ENCODE assay signal across 15 cellular contexts in the genomic region with DNA sequence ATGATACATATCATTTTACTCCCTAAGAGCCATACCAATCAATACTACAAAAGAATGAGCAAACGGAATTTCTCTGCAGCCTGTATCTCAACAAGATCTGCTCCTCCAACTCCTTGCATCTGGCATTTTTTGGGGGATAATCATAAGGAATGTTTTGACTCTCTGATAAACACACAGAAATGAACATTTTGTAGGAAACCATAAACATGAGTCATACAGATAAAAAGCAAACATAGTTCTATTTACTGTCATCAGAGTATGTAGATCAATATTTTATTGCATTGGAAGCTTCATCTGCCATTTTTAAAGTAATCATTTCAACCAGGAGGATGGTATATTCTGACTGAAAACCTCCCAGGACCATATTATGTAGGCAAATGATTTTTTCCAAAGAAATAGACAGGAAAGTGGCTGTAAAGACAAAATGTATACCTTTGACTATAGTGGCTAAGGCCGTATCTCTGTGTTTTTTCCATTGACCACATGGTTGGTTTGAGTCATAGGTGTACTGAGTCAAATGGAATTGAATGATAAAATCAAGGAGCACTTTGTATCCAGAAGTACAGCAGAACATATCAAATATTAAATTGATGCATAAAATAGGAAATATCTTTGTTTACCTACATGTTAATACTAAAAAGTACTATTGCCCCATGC. TPM values are rescaled to one million over a fixed set of nuclear protein-coding genes. Genes with fewer than 3 reads are reported as not detected.
A peak's percentile ranks its signal among the peaks of the same experiment; 100 is the strongest.
DNase-seq lines count a peak whose midpoint lies in the region; ATAC-seq and TF ChIP-seq lines count a peak whose summit lies in the region.
"Had no signal": no experiment of that assay in that cellular context is flagged by ENCODE, and none has a peak within 500 bp of the region (broad histone marks: within the 10 kb centered on the region; RNA-seq: fewer than 3 reads in every experiment).

No MANE protein-coding gene starts in this region.

- no TSS peak for BruUV-seq in MCF 10A (replicated peaks; lab: Mats Ljungman, UMichigan)

- no peak overlapping the region for H3K27ac ChIP-seq in breast epithelium
- H3K27ac ChIP-seq: ascending aorta, BLaER1 had no signal

- no peak for ATAC-seq in HG03045 (IDR thresholded peaks at IDR 0.05; ENCODE audit: unreplicated experiment)

- peak; percentile 17 for DNase-seq in MCF 10A (ENCODE audit: unreplicated experiment)
- DNase-seq in breast epithelium (ENCODE audit: low spot score in 2 of 2) = no peak
- DNase-seq in SW 1271 (lab: John Stamatoyannopoulos, UW) = peak; percentile 41 to 71
- peak; percentile 23 for DNase-seq in dedifferentiated amniotic fluid mesenchymal stem cell (ENCODE audit: extremely low spot score)
- no peak for DNase-seq in 8988T
- no peak for DNase-seq in endothelial cell (ENCODE audit: low spot score)
- DNase-seq in kidney glomerular epithelial cell (lab: John Stamatoyannopoulos, UW) = no peak
- DNase-seq: activated CD4-positive, alpha-beta T cell treated with anti-CD3 and anti-CD28 coated beads for 1 hour; erythroblast; H9; MG63 had no signal

- H3K4me1 ChIP-seq in breast epithelium = no peaks in the 10 kb centered on the region
- H3K4me1 ChIP-seq: ascending aorta had no signal

- H3K27ac Mint-ChIP-seq in MCF 10A (ENCODE audit: low read depth, unreplicated experiment) (no peak overlapping the region), endothelial cell (ENCODE audit: unreplicated experiment) (no peak overlapping the region)
- H3K27ac Mint-ChIP-seq: H9 had no signal

- H3K4me1 Mint-ChIP-seq in MCF 10A (ENCODE audit: insufficient read depth, unreplicated experiment) (no peaks in the 10 kb centered on the region), endothelial cell (ENCODE audit: unreplicated experiment) (peaks cover 3% of the 10 kb centered on the region)

- H3K36me3 Mint-ChIP-seq in MCF 10A (ENCODE audit: insufficient read depth, unreplicated experiment) (no peaks in the 10 kb centered on the region), endothelial cell (ENCODE audit: low read depth, unreplicated experiment) (no peaks in the 10 kb centered on the region)

- H3K4me3 ChIP-seq in breast epithelium = no peak overlapping the region
- H3K4me3 ChIP-seq: ascending aorta, BLaER1, MG63 had no signal

- H3K9me3 Mint-ChIP-seq in MCF 10A (ENCODE audit: unreplicated experiment) (no peaks in the 10 kb centered on the region), endothelial cell (ENCODE audit: unreplicated experiment) (no peaks in the 10 kb centered on the region)

- H3K27me3 ChIP-seq in breast epithelium = no peaks in the 10 kb centered on the region
- H3K27me3 ChIP-seq: ascending aorta, BLaER1, MG63 had no signal

- POLR2A ChIA-PET in MCF 10A (lab: Yijun Ruan, JAX) = no interaction called here

- TF ChIP-seq CTCF in MCF 10A (IDR thresholded peaks at IDR 0.05; ENCODE audit: unreplicated experiment) (no peak), breast epithelium (IDR thresholded peaks at IDR 0.05) (no peak), endothelial cell (IDR thresholded peaks at IDR 0.05; ENCODE audit: unreplicated experiment) (no peak)

- H3K4me3 Mint-ChIP-seq in MCF 10A (ENCODE audit: unreplicated experiment) (no peak overlapping the region), endothelial cell (ENCODE audit: unreplicated experiment) (no peak overlapping the region)
- H3K4me3 Mint-ChIP-seq: H9 had no signal

- CTCF ChIA-PET in MCF 10A (lab: Yijun Ruan, JAX) = interaction anchor here (0.6 to 0.7 kb wide), 2 partner anchors 15 to 42 kb away, joined by 3 read pairs; no protein-coding TSS in a partner anchor

- no peak for TF ChIP-seq POLR2A in breast epithelium (IDR thresholded peaks at IDR 0.05)

- no peaks in the 10 kb centered on the region for H3K36me3 ChIP-seq in breast epithelium
- H3K36me3 ChIP-seq: ascending aorta, BLaER1, MG63 had no signal

- intact Hi-C loops in MCF 10A (cut with micrococcal nuclease) (no loop called here), breast epithelium (cut with DNase I; ENCODE audit: low total_unique reads) (no loop called here)

- H3K9me3 ChIP-seq in breast epithelium = peaks cover 0 to 6% of the 10 kb centered on the region in 2 donors
- H3K9me3 ChIP-seq: ascending aorta had no signal

- H3K27me3 Mint-ChIP-seq in MCF 10A (ENCODE audit: insufficient read depth, unreplicated experiment) (peaks cover 4% of the 10 kb centered on the region), endothelial cell (ENCODE audit: unreplicated experiment) (no peaks in the 10 kb centered on the region)

RNA-seq across cellular contexts. Expression of a gene that starts 32.4 kb away (rescaled TPM):
- total RNA-seq in MCF 10A (2022) (not detected in 2 replicates), breast epithelium (10 to 100 TPM in 2 of 3 donors, 1 to 10 TPM in 1; 7.4 to 21.4 (median 11.5) TPM), endothelial cell (ENCODE audit: unreplicated experiment) (0.69 TPM)
- total RNA-seq: H9, SK-MEL-5 had no signal

RNA-seq across cellular contexts. Expression of a gene that starts 34.2 kb away (rescaled TPM):
- total RNA-seq in MCF 10A (2022) (not detected in 2 replicates), breast epithelium (under 1 TPM in 2 of 3 donors, not detected in 1; 0.32 to 0.44 TPM), endothelial cell (ENCODE audit: unreplicated experiment) (not detected)
- total RNA-seq: ascending aorta, H9, SK-MEL-5 had no signal

Comparison
In these comparisons a context has a peak if more than half of its experiments do, and no peak if none do; other contexts are left out.
1. DNase-seq: peak in MCF 10A (single experiment), SW 1271 (2 of 2) and dedifferentiated amniotic fluid mesenchymal stem cell (single experiment); none in breast epithelium (0 of 2), 8988T (single experiment), endothelial cell (single experiment) and kidney glomerular epithelial cell (single experiment).